Comparison of ENCODE assay signal across 8 cellular contexts in the genomic region with DNA sequence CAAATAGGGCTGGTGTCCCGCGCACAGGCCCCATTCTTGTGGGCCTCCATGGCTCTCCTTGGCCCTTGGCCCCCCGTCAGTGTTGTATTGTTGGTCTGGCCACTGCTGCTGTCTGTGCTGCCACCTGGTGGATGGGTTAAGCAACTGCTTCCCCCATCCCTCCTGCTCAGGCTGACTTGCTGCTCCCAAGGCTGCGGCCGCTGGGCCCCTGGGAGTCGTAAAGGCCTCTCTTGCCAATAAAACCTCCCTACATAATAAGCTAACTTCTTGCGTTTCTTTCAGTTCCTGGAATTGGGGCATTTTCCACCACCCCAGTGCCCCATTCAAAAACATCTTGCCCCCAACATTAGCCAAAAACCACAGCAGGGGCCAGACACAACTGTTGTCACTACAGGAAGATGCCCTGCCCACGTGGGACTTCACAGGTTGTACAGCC. TPM values are rescaled to one million over a fixed set of nuclear protein-coding genes. Genes with fewer than 3 reads are reported as not detected.
A peak's percentile ranks its signal among the peaks of the same experiment; 100 is the strongest.
DNase-seq lines count a peak whose midpoint lies in the region; ATAC-seq, FAIRE-seq and TF ChIP-seq lines count a peak whose summit lies in the region.

No MANE protein-coding gene starts in this region.

- H3K27me3 Mint-ChIP-seq in activated CD4-positive, alpha-beta T cell treated with anti-CD3 and anti-CD28 coated beads, Interleukin-2, amount 10 ng/mL, durations not matched to agents 24 days and 14 days = no peaks in the 10 kb centered on the region

- peak; percentile 83 for TF ChIP-seq CTCF in coronary artery (IDR thresholded peaks at IDR 0.05)
- peak; percentile 86 to 96 (median 94) for TF ChIP-seq CTCF in right lobe of liver (IDR thresholded peaks at IDR 0.05)

- FAIRE-seq in GM18507 (lab: Jason Lieb, UNC) = peak; percentile 92

- H3K4me3 Mint-ChIP-seq in activated CD4-positive, alpha-beta T cell treated with anti-CD3 and anti-CD28 coated beads, Interleukin-2, amount 10 ng/mL, durations not matched to agents 24 days and 14 days = no peak overlapping the region

- no peaks in the 10 kb centered on the region for H3K27me3 ChIP-seq in right lobe of liver

- H3K4me1 ChIP-seq in right lobe of liver = peaks cover 0 to 9% (median 2%) of the 10 kb centered on the region in 4 donors

- no peak for TF ChIP-seq POLR2A in right lobe of liver (IDR thresholded peaks at IDR 0.05)

- H3K4me3 ChIP-seq in coronary artery = no peak overlapping the region
- H3K4me3 ChIP-seq in right lobe of liver = no peak overlapping the region

- H3K9me3 ChIP-seq in right lobe of liver = no peaks in the 10 kb centered on the region

- DNase-seq in 8988T (peak; percentile 83), GM18507 (ENCODE audit: extremely low spot score, insufficient read length, low read depth) (peak; percentile 76), NCI-H526 (lab: John Stamatoyannopoulos, UW) (peak; percentile 79 to 93), coronary artery (ENCODE audit: low spot score) (no peak), right lobe of liver (peak; percentile 68 to 71 (median 69))
- DNase-seq in activated CD4-positive, alpha-beta T cell treated with anti-CD3 and anti-CD28 coated beads, Interleukin-2, amount 10 ng/mL, durations not matched to agents 24 days and 14 days = peak; percentile 91
- peak; percentile 57 for DNase-seq in stimulated activated CD8-positive, alpha-beta memory T cell treated with anti-CD3 and anti-CD28 coated beads, Interleukin-15, amount 100 ng/mL, for 1 hour (ENCODE audit: low read depth)

- peak; percentile 69 for ATAC-seq in HG03342 (IDR thresholded peaks at IDR 0.05; ENCODE audit: unreplicated experiment)
- ATAC-seq in right lobe of liver = peak; percentile 82 to 89 (median 87)

- 12% methylated on average over 5 of the region's 8 CpGs for WGBS in right lobe of liver (ENCODE audit: insufficient coverage, low coverage, low lambda C conversion rate, missing lambda C conversion rate)

- H3K9me3 Mint-ChIP-seq in activated CD4-positive, alpha-beta T cell treated with anti-CD3 and anti-CD28 coated beads, Interleukin-2, amount 10 ng/mL, durations not matched to agents 24 days and 14 days = no peaks in the 10 kb centered on the region

- H3K36me3 ChIP-seq in right lobe of liver = no peaks in the 10 kb centered on the region

- no peaks in the 10 kb centered on the region for H3K36me3 Mint-ChIP-seq in activated CD4-positive, alpha-beta T cell treated with anti-CD3 and anti-CD28 coated beads, Interleukin-2, amount 10 ng/mL, durations not matched to agents 24 days and 14 days (ENCODE audit: low read depth)

- peaks cover 6% of the 10 kb centered on the region for H3K4me1 Mint-ChIP-seq in activated CD4-positive, alpha-beta T cell treated with anti-CD3 and anti-CD28 coated beads, Interleukin-2, amount 10 ng/mL, durations not matched to agents 24 days and 14 days

- intact Hi-C loops in activated CD4-positive, alpha-beta T cell treated with anti-CD3 and anti-CD28 coated beads, Interleukin-2, amount 10 ng/mL, durations not matched to agents 24 days and 14 days (cut with micrococcal nuclease) = loop anchor here (1.0 to 10.0 kb wide), 4 partner anchors 78 to 330 kb away; partner anchors contain the start of gene MCUR1
- intact Hi-C loops in right lobe of liver (cut with DNase I) = loop anchor here in 1 of 2 donors (10.0 kb wide), 1 partner anchor 240 kb away; no protein-coding TSS in a partner anchor

- H3K27ac ChIP-seq in coronary artery (no peak overlapping the region), right lobe of liver (no peak overlapping the region)

- H3K27ac Mint-ChIP-seq in activated CD4-positive, alpha-beta T cell treated with anti-CD3 and anti-CD28 coated beads, Interleukin-2, amount 10 ng/mL, durations not matched to agents 24 days and 14 days = no peak overlapping the region

RNA-seq across cellular contexts. Expression of gene CD83, which starts 27.1 kb away (rescaled TPM):
- total RNA-seq in activated CD4-positive, alpha-beta T cell treated with anti-CD3 and anti-CD28 coated beads, Interleukin-2, amount 10 ng/mL, durations not matched to agents 24 days and 14 days = 80.2 and 84.8 TPM in 2 replicates
- 1 to 10 TPM in 4 of 6 experiments, under 1 TPM in 2; 0.32 to 5.2 (median 1.1) TPM for total RNA-seq in right lobe of liver

Comparison
In these comparisons a context has a peak if more than half of its experiments do, and no peak if none do; other contexts are left out.
1. RNA of gene CD83, which starts 27.1 kb away (total RNA-seq): 80.2 to 84.8 TPM in activated CD4-positive, alpha-beta T cell treated with anti-CD3 and anti-CD28 coated beads, Interleukin-2, amount 10 ng/mL, durations not matched to agents 24 days and 14 days; 0.32 to 5.2 TPM in right lobe of liver; every median in the first group is over 10 times any median in the second.